Comparison of ENCODE assay signal across 29 cellular contexts in the genomic region with DNA sequence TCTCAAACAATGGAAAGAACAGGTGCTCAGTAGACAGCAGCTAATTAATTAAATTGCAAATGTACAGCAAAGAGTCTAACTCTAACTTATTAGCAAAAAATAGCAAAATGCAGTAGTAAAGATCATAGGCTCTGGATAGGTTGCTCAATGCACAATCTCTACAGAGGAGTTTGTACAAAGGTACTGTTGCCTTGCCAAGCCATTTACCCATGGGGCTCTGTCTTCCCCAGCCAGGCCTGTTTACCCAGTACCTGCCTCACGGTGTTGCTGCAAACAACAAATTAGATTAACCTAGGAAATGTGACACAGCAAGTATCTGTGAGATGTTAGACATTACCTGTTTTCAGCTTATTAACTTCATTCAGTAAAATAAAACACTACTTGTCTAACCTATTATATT.
"Had no signal": no experiment of that assay in that cellular context is flagged by ENCODE, and none has a peak within 500 bp of the region (broad histone marks: within the 10 kb centered on the region; RNA-seq: fewer than 3 reads in every experiment).

No MANE protein-coding gene starts in this region.

- H3K4me2 ChIP-seq: SK-N-SH had no signal

- DNase-seq: activated CD4-positive, alpha-beta T cell treated with anti-CD3 and anti-CD28 coated beads for 36 hours; activated CD4-positive, alpha-beta T cell treated with anti-CD3 and anti-CD28 coated beads, Interleukin-2, amount 10 ng/mL, durations not matched to agents 7 days and 5 days; activated CD4-positive, alpha-beta T cell treated with anti-CD3 and anti-CD28 coated beads, Interleukin-2, amount 50 U/mL, for 48 hours; activated CD8-positive, alpha-beta T cell treated with anti-CD3 and anti-CD28 coated beads, Interleukin-2, amount 10 ng/mL, durations not matched to agents 7 days and 5 days; activated gamma-delta T cell; activated naive CD4-positive, alpha-beta T cell treated with Interleukin-2 at 50 U/mL for 16 hours; activated naive CD8-positive, alpha-beta T cell treated with anti-CD3 and anti-CD28 coated beads, Interleukin-2, amount 10 ng/mL, durations not matched to agents 7 days and 5 days; activated T-cell treated with anti-CD3 and anti-CD28 coated beads, Interleukin-2, amount 50 U/mL, for 24 hours; amygdala; Kasumi-1; KG1; NCI-H1092 treated with DMSO at 0.1 percent for 48 hours; NCI-H1417; NCI-H146; NCI-H187; NCI-H2029 treated with DMSO at 0.1 percent for 48 hours; NCI-H2171 treated with DMSO at 0.1 percent for 48 hours; NCI-H2227 treated with DMSO at 0.1 percent for 48 hours; NCI-H446; NCI-H524; Peyer's patch; RPMI8226; SHP77 treated with DMSO at 0.1 percent for 48 hours; SK-N-SH had no signal

- H3K27ac ChIP-seq: ascending aorta, cardiac muscle cell, Peyer's patch, SJSA1 had no signal

- ATAC-seq: activated CD4-positive, alpha-beta T cell treated with anti-CD3 and anti-CD28 coated beads for 36 hours; activated CD4-positive, CD25-positive, alpha-beta regulatory T cell treated with anti-CD3 and anti-CD28 coated beads, Interleukin-2, amount 50 U/mL, for 24 hours; activated CD8-positive, alpha-beta T cell treated with anti-CD3 and anti-CD28 coated beads, Interleukin-2, amount 10 ng/mL, durations not matched to agents 7 days and 5 days; WTC11 had no signal

- H3K4me3 ChIP-seq: ascending aorta, cardiac muscle cell, Peyer's patch, SJSA1 had no signal

- H3K9ac ChIP-seq: SK-N-SH had no signal

- H3K36me3 ChIP-seq: ascending aorta, cardiac muscle cell, Peyer's patch, SJSA1 had no signal

- H3K9me3 ChIP-seq: ascending aorta, Peyer's patch, SJSA1, SK-N-SH had no signal

- H3K4me1 ChIP-seq: ascending aorta, Peyer's patch, SJSA1 had no signal

- H3K27me3 ChIP-seq: ascending aorta, cardiac muscle cell, Peyer's patch, SJSA1 had no signal
